ENCODE assay signal across 16 cellular contexts in genomic region chr1:31180338-31180737, GRCh38. TPM values are rescaled to one million over a fixed set of nuclear protein-coding genes. Genes with fewer than 3 reads are reported as not detected.
"Had no signal": no experiment of that assay in that cellular context is flagged by ENCODE, and none has a peak within 500 bp of the region (broad histone marks: within the 10 kb centered on the region; RNA-seq: fewer than 3 reads in every experiment).

No MANE protein-coding gene starts in this region.

- H3K4me3 Mint-ChIP-seq: mesothelial cell of epicardium, type B pancreatic cell had no signal

- H3K4me1 Mint-ChIP-seq: mesothelial cell of epicardium had no signal

- H3K27ac Mint-ChIP-seq: mesothelial cell of epicardium, type B pancreatic cell had no signal

- ATAC-seq: heart right ventricle; left lobe of liver; right cardiac atrium; stimulated activated naive CD8-positive, alpha-beta T cell treated with anti-CD3 and anti-CD28 coated beads, Interleukin-15, Interleukin-2, amounts not matched to agents 100 U/mL and 50 U/mL, for 24 hours had no signal

- H3K36me3 Mint-ChIP-seq: type B pancreatic cell had no signal

- H3K9me3 Mint-ChIP-seq: type B pancreatic cell had no signal

- DNase-seq: dorsolateral prefrontal cortex; effector CD8-positive, alpha-beta T cell; heart right ventricle; hypothalamus; islet precursor cell; mammary epithelial cell; ovary; right cardiac atrium; stimulated activated CD4-positive, alpha-beta T cell treated with anti-CD3 and anti-CD28 coated beads, Interleukin-2, amount 100 ng/mL, for 48 hours; stimulated activated naive CD8-positive, alpha-beta T cell treated with anti-CD3 and anti-CD28 coated beads, Interleukin-15, Interleukin-2, amounts not matched to agents 100 U/mL and 50 U/mL, for 24 hours; thyroid gland had no signal

RNA-seq across cellular contexts. Expression of gene NKAIN1, which starts 59.3 kb away (rescaled TPM):
- total RNA-seq: glomerular endothelial cell, left lobe of liver, right cardiac atrium, smooth muscle cell, thyroid gland had no signal
